ENCODE assay signal across 21 cellular contexts in genomic region chr19:8662263-8662662, GRCh38. TPM values are rescaled to one million over a fixed set of nuclear protein-coding genes. Genes with fewer than 3 reads are reported as not detected.
"Had no signal": no experiment of that assay in that cellular context is flagged by ENCODE, and none has a peak within 500 bp of the region (broad histone marks: within the 10 kb centered on the region; RNA-seq: fewer than 3 reads in every experiment).

No MANE protein-coding gene starts in this region.

- H3K36me3 Mint-ChIP-seq: activated CD8-positive, alpha-beta memory T cell treated with anti-CD3 and anti-CD28 coated beads, Interleukin-2, amount 10 ng/mL, durations not matched to agents 7 days and 5 days; stimulated activated naive B cell treated with anti-CD40 and anti-IgM and Interleukin-4, amounts not matched to agents 10 μg/mL and 1 μg/mL and 100 μg/mL, for 72 hours had no signal

- H3K9me3 ChIP-seq: gastrocnemius medialis, mucosa of descending colon, spleen had no signal

- H3K4me1 Mint-ChIP-seq: nephron had no signal

- H3K4me3 Mint-ChIP-seq: activated CD8-positive, alpha-beta memory T cell treated with anti-CD3 and anti-CD28 coated beads, Interleukin-2, amount 10 ng/mL, durations not matched to agents 7 days and 5 days; dendritic cell treated with granulocyte-macrophage colony-stimulating factor and Interleukin-4, amounts not matched to agents 40 ng/mL and 50 ng/mL, for 4 days; nephron; stimulated activated naive B cell treated with anti-CD40 and anti-IgM and Interleukin-4, amounts not matched to agents 10 μg/mL and 1 μg/mL and 100 μg/mL, for 72 hours had no signal

- H3K27ac Mint-ChIP-seq: dendritic cell treated with granulocyte-macrophage colony-stimulating factor and Interleukin-4, amounts not matched to agents 40 ng/mL and 50 ng/mL, for 4 days; nephron; stimulated activated naive B cell treated with anti-CD40 and anti-IgM and Interleukin-4, amounts not matched to agents 10 μg/mL and 1 μg/mL and 100 μg/mL, for 72 hours had no signal

- H3K27me3 ChIP-seq: gastrocnemius medialis had no signal

- H3K27ac ChIP-seq: gastrocnemius medialis, spleen, WERI-Rb-1 had no signal

- H3K4me3 ChIP-seq: gastrocnemius medialis, mucosa of descending colon, spleen had no signal

- H3K36me3 ChIP-seq: gastrocnemius medialis, spleen, WERI-Rb-1 had no signal

- H3K9me3 Mint-ChIP-seq: dendritic cell treated with granulocyte-macrophage colony-stimulating factor and Interleukin-4, amounts not matched to agents 40 ng/mL and 50 ng/mL, for 4 days; nephron had no signal

- H3K4me1 ChIP-seq: gastrocnemius medialis had no signal

- DNase-seq: activated CD4-positive, alpha-beta T cell treated with anti-CD3 and anti-CD28 coated beads, Interleukin-2, amount 50 U/mL, for 48 hours; activated CD8-positive, alpha-beta memory T cell treated with anti-CD3 and anti-CD28 coated beads, Interleukin-2, amount 10 ng/mL, durations not matched to agents 7 days and 5 days; activated naive CD4-positive, alpha-beta T cell treated with Interleukin-2 at 50 U/mL for 16 hours; effector CD8-positive, alpha-beta T cell; gastrocnemius medialis; head of caudate nucleus; left ventricle myocardium superior; mucosa of descending colon; retina; spleen; stimulated activated CD4-positive, alpha-beta T cell treated with anti-CD3 and anti-CD28 coated beads, Interleukin-4, amount 100 ng/mL, for 4 hours; stimulated activated naive B cell treated with anti-CD40 and anti-IgM and Interleukin-4, amounts not matched to agents 10 μg/mL and 1 μg/mL and 100 μg/mL, for 72 hours; WERI-Rb-1 had no signal

- ATAC-seq: activated CD8-positive, alpha-beta memory T cell treated with anti-CD3 and anti-CD28 coated beads, Interleukin-2, amount 10 ng/mL, durations not matched to agents 7 days and 5 days; esophagus mucosa; gastrocnemius medialis; left ventricle myocardium superior; mucosa of descending colon; stimulated activated naive B cell treated with anti-CD40 and anti-IgM and Interleukin-4, amounts not matched to agents 10 μg/mL and 1 μg/mL and 100 μg/mL, for 72 hours had no signal

RNA-seq across cellular contexts. Expression of gene NFILZ, which starts 31.8 kb away (rescaled TPM):
- total RNA-seq: activated CD8-positive, alpha-beta memory T cell treated with anti-CD3 and anti-CD28 coated beads, Interleukin-2, amount 10 ng/mL, durations not matched to agents 7 days and 5 days; cerebellum; esophagus mucosa; gastrocnemius medialis; kidney epithelial cell; left ventricle myocardium superior; mucosa of descending colon; spleen; T-helper 1 cell treated with Interleukin-12 subunit alpha and Interleukin-12 subunit beta and Interleukin-4 antibody, amounts not matched to agents 30 ng/mL and 1 ng/mL, for 36 hours; urinary bladder had no signal
- polyA plus RNA-seq: spleen, thymus, urinary bladder had no signal

RNA-seq across cellular contexts. Expression of gene ACTL9, which starts 36.3 kb away (rescaled TPM):
- total RNA-seq: activated CD8-positive, alpha-beta memory T cell treated with anti-CD3 and anti-CD28 coated beads, Interleukin-2, amount 10 ng/mL, durations not matched to agents 7 days and 5 days; cerebellum; esophagus mucosa; gastrocnemius medialis; kidney epithelial cell; left ventricle myocardium superior; mucosa of descending colon; spleen; T-helper 1 cell treated with Interleukin-12 subunit alpha and Interleukin-12 subunit beta and Interleukin-4 antibody, amounts not matched to agents 30 ng/mL and 1 ng/mL, for 36 hours; urinary bladder had no signal
- polyA plus RNA-seq: spleen, thymus, urinary bladder had no signal

RNA-seq across cellular contexts. Expression of gene OR2Z1, which starts 59.2 kb away (rescaled TPM):
- total RNA-seq: activated CD8-positive, alpha-beta memory T cell treated with anti-CD3 and anti-CD28 coated beads, Interleukin-2, amount 10 ng/mL, durations not matched to agents 7 days and 5 days; cerebellum; esophagus mucosa; gastrocnemius medialis; kidney epithelial cell; left ventricle myocardium superior; mucosa of descending colon; spleen; urinary bladder had no signal
- polyA plus RNA-seq: spleen, thymus, urinary bladder had no signal
